ENCODE assay signal across 2 cellular contexts in the genomic region with DNA sequence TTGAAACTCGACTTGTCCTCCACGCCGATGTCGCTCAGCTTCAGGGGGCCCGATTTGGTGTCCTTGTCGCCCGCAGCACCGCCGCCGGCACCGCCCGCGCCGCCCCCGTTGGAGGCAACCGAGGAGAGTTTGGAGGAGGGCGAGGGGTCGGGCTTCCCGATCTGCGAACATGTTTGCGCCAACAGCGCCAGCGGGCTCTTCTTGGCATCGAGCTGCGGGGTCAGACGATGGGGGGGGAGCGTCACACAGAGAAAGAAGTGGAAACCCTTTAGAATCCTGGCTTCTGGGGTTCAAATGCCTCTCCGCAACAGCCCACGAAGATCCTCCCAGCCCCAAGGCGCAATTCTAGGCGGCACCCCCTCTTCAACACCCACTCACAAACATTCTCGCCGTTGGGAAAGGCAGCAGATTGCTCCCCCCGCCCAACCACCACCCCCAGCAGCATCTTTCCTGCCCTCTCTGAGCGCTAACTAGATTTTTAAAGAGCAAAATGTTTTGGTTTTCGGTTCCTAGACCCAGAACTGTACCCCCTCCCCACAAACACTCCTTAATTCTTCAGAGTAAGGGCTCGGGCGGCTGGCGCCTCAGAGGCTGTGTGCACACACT.
TF ChIP-seq lines count a peak whose summit lies in the region.

No MANE protein-coding gene starts in this region.

TF ChIP-seq in HCT116, 20 proteins besides CTCF, POLR2A, EP300 and RAD21:
- no peak for TF ChIP-seq SIN3A (IDR thresholded peaks at IDR 0.05; ENCODE audit: low read depth)
- no peak for TF ChIP-seq ZFX (IDR thresholded peaks at IDR 0.05)
- TF ChIP-seq ZNF274 (IDR thresholded peaks at IDR 0.05; ENCODE audit: low read depth, low read length), result no peak
- TF ChIP-seq, protein P1, sequence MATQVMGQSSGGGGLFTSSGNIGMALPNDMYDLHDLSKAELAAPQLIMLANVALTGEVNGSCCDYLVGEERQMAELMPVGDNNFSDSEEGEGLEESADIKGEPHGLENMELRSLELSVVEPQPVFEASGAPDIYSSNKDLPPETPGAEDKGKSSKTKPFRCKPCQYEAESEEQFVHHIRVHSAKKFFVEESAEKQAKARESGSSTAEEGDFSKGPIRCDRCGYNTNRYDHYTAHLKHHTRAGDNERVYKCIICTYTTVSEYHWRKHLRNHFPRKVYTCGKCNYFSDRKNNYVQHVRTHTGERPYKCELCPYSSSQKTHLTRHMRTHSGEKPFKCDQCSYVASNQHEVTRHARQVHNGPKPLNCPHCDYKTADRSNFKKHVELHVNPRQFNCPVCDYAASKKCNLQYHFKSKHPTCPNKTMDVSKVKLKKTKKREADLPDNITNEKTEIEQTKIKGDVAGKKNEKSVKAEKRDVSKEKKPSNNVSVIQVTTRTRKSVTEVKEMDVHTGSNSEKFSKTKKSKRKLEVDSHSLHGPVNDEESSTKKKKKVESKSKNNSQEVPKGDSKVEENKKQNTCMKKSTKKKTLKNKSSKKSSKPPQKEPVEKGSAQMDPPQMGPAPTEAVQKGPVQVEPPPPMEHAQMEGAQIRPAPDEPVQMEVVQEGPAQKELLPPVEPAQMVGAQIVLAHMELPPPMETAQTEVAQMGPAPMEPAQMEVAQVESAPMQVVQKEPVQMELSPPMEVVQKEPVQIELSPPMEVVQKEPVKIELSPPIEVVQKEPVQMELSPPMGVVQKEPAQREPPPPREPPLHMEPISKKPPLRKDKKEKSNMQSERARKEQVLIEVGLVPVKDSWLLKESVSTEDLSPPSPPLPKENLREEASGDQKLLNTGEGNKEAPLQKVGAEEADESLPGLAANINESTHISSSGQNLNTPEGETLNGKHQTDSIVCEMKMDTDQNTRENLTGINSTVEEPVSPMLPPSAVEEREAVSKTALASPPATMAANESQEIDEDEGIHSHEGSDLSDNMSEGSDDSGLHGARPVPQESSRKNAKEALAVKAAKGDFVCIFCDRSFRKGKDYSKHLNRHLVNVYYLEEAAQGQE (IDR thresholded peaks at IDR 0.05; ENCODE audit: low read depth), result no peak
- TF ChIP-seq, protein P2, sequence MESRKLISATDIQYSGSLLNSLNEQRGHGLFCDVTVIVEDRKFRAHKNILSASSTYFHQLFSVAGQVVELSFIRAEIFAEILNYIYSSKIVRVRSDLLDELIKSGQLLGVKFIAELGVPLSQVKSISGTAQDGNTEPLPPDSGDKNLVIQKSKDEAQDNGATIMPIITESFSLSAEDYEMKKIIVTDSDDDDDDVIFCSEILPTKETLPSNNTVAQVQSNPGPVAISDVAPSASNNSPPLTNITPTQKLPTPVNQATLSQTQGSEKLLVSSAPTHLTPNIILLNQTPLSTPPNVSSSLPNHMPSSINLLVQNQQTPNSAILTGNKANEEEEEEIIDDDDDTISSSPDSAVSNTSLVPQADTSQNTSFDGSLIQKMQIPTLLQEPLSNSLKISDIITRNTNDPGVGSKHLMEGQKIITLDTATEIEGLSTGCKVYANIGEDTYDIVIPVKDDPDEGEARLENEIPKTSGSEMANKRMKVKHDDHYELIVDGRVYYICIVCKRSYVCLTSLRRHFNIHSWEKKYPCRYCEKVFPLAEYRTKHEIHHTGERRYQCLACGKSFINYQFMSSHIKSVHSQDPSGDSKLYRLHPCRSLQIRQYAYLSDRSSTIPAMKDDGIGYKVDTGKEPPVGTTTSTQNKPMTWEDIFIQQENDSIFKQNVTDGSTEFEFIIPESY (IDR thresholded peaks at IDR 0.05; ENCODE audit: extremely low read depth, insufficient replicate concordance, low read length), result no peak
- TF ChIP-seq YY1 (IDR thresholded peaks at IDR 0.05; ENCODE audit: extremely low read depth, insufficient replicate concordance, low read depth, low read length), result no peak
- TF ChIP-seq ELF1 (IDR thresholded peaks at IDR 0.05; ENCODE audit: borderline replicate concordance, low read depth), result no peak
- no peak for TF ChIP-seq JUND (IDR thresholded peaks at IDR 0.05)
- TF ChIP-seq, protein P3, sequence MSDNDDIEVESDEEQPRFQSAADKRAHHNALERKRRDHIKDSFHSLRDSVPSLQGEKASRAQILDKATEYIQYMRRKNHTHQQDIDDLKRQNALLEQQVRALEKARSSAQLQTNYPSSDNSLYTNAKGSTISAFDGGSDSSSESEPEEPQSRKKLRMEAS (IDR thresholded peaks at IDR 0.05), result no peak
- TF ChIP-seq POLR2AphosphoS5 (IDR thresholded peaks at IDR 0.05; ENCODE audit: low read depth, low read length), result no peak
- TF ChIP-seq EGR1 (IDR thresholded peaks at IDR 0.05; ENCODE audit: low read depth), result no peak
- TF ChIP-seq, protein P4, sequence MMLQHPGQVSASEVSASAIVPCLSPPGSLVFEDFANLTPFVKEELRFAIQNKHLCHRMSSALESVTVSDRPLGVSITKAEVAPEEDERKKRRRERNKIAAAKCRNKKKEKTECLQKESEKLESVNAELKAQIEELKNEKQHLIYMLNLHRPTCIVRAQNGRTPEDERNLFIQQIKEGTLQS (IDR thresholded peaks at IDR 0.05), result no peak
- no peak for TF ChIP-seq TCF7L2 (IDR thresholded peaks at IDR 0.05; ENCODE audit: borderline replicate concordance, extremely low read depth, insufficient read depth, insufficient read length)
- no peak for TF ChIP-seq EZH2 (IDR thresholded peaks at IDR 0.05)
- TF ChIP-seq SP1 (IDR thresholded peaks at IDR 0.05; ENCODE audit: low read depth), result no peak
- no peak for TF ChIP-seq FOSL1 (IDR thresholded peaks at IDR 0.05; ENCODE audit: low read depth)
- no peak for TF ChIP-seq SRF (IDR thresholded peaks at IDR 0.05; ENCODE audit: low read depth)
- TF ChIP-seq CEBPB (IDR thresholded peaks at IDR 0.05; ENCODE audit: low read depth), result no peak
- TF ChIP-seq EZH2phosphoT487 (IDR thresholded peaks at IDR 0.05; ENCODE audit: borderline replicate concordance), result no peak
- no peak for TF ChIP-seq CBX3 (IDR thresholded peaks at IDR 0.05; ENCODE audit: low read depth)

TF ChIP-seq in GM12878, 131 proteins besides CTCF, POLR2A, EP300 and RAD21:
- TF ChIP-seq IKZF1 (conservative IDR thresholded peaks at IDR 0.05) (0 out of 2 replicates have a peak, but pooled peaks have one; percentile 0), YBX1 (IDR thresholded peaks at IDR 0.05) (no peak), SMC3 (IDR thresholded peaks at IDR 0.05; ENCODE audit: borderline replicate concordance, low read length) (no peak), PAX5 (IDR thresholded peaks at IDR 0.05; ENCODE audit: borderline replicate concordance, low read depth, low read length) (no peak), EZH2 (IDR thresholded peaks at IDR 0.05; ENCODE audit: borderline replicate concordance, control insufficient read depth, low read depth, low read length) (0 out of 2 replicates have a peak, but pooled peaks have one; percentile 8)
- TF ChIP-seq, protein P5, sequence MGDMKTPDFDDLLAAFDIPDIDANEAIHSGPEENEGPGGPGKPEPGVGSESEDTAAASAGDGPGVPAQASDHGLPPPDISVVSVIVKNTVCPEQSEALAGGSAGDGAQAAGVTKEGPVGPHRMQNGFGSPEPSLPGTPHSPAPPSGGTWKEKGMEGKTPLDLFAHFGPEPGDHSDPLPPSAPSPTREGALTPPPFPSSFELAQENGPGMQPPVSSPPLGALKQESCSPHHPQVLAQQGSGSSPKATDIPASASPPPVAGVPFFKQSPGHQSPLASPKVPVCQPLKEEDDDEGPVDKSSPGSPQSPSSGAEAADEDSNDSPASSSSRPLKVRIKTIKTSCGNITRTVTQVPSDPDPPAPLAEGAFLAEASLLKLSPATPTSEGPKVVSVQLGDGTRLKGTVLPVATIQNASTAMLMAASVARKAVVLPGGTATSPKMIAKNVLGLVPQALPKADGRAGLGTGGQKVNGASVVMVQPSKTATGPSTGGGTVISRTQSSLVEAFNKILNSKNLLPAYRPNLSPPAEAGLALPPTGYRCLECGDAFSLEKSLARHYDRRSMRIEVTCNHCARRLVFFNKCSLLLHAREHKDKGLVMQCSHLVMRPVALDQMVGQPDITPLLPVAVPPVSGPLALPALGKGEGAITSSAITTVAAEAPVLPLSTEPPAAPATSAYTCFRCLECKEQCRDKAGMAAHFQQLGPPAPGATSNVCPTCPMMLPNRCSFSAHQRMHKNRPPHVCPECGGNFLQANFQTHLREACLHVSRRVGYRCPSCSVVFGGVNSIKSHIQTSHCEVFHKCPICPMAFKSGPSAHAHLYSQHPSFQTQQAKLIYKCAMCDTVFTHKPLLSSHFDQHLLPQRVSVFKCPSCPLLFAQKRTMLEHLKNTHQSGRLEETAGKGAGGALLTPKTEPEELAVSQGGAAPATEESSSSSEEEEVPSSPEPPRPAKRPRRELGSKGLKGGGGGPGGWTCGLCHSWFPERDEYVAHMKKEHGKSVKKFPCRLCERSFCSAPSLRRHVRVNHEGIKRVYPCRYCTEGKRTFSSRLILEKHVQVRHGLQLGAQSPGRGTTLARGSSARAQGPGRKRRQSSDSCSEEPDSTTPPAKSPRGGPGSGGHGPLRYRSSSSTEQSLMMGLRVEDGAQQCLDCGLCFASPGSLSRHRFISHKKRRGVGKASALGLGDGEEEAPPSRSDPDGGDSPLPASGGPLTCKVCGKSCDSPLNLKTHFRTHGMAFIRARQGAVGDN (IDR thresholded peaks at IDR 0.05), result no peak
TF ChIP-seq in GM12878: peak in this region for 2.
